In the genomic region with DNA sequence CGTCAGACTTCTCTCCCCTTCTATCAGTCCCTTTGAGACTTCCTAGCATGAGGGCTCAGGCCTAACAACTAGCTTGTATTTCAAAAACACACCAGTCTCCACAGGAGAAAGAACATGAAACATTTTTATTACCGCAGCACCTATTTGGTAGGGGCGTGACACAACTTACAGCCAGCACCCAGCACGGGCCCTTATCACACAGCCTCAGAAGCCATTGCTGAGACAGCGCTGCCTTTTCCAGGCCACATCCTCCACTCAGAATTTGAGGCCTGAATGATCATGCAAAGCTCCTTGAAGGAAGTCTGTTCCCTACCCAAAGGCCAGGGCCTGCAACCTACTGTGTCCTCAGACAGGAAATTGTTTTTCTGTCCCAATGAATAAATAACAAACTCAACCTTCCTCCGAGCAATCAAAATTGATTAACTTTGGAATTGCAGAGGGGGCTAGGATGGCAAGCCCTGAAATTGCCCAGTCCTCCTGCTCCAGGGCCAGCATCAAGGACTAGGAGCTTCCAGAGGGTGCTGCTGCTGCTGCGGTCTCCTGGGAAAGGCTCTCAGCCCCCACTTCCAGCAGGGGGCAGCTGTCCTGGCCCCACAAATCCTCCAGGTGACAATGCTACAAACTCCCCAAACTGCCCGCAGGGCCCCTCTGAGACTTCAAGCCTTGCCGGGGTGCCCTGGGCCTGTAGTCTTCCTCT, we compare ENCODE assay signal across 13 cellular contexts.
DNase-seq lines count a peak whose midpoint lies in the region; ATAC-seq and TF ChIP-seq lines count a peak whose summit lies in the region.
"Had no signal": no experiment of that assay in that cellular context is flagged by ENCODE, and none has a peak within 500 bp of the region (broad histone marks: within the 10 kb centered on the region; RNA-seq: fewer than 3 reads in every experiment).

No MANE protein-coding gene starts in this region.

- no peaks in the 10 kb centered on the region for H3K79me2 ChIP-seq in mammary epithelial cell (ENCODE audit: insufficient read depth, low read length)
- no peaks in the 10 kb centered on the region for H3K79me2 ChIP-seq in OCI-LY1 (ENCODE audit: insufficient read depth, low read length)

- DNase-seq in mammary epithelial cell (no peak), breast epithelium (ENCODE audit: low spot score in 2 of 2) (no peak), foreskin keratinocyte (no peak), testis (no peak), NCI-H128 (lab: John Stamatoyannopoulos, UW; ENCODE audit: unreplicated experiment) (no peak), left ventricle myocardium superior (no peak)
- DNase-seq: activated CD4-positive, alpha-beta T cell treated with anti-CD3 and anti-CD28 coated beads, Interleukin-2, amount 10 ng/mL, durations not matched to agents 7 days and 5 days; activated naive CD8-positive, alpha-beta T cell treated with anti-CD3 and anti-CD28 coated beads, Interleukin-2, amount 10 ng/mL, durations not matched to agents 7 days and 5 days; NCI-H187 had no signal

- BruUV-seq in mammary epithelial cell (replicated peaks; lab: Mats Ljungman, UMichigan), result no TSS peak

- H3K9ac ChIP-seq in mammary epithelial cell (ENCODE audit: insufficient read depth, low read length) (no peak overlapping the region), OCI-LY1 (ENCODE audit: low read length) (no peak overlapping the region)

- H3K4me1 ChIP-seq in mammary epithelial cell (ENCODE audit: insufficient read depth, low read length) (no peaks in the 10 kb centered on the region), breast epithelium (no peaks in the 10 kb centered on the region), OCI-LY1 (ENCODE audit: insufficient read depth, low read length, severe bottlenecking) (no peaks in the 10 kb centered on the region), foreskin keratinocyte (peaks cover 9% of the 10 kb centered on the region), testis (no peaks in the 10 kb centered on the region)
- H3K4me1 ChIP-seq: HAP-1, prostate gland had no signal

- H3K4me2 ChIP-seq in mammary epithelial cell (ENCODE audit: insufficient read depth, low read depth, low read length) (no peak overlapping the region), OCI-LY1 (ENCODE audit: low read length) (no peak overlapping the region)

- H3K9me2 ChIP-seq in OCI-LY1 (ENCODE audit: low read depth, low read length), result no peaks in the 10 kb centered on the region; the same call in 1 of the 2 replicates

- H3F3A ChIP-seq in OCI-LY1 (ENCODE audit: insufficient read depth, low read length), result no peaks in the 10 kb centered on the region

- H4K20me1 ChIP-seq in mammary epithelial cell (ENCODE audit: insufficient read depth, low read length), result no peaks in the 10 kb centered on the region
- H4K20me1 ChIP-seq in OCI-LY1 (ENCODE audit: insufficient read depth, low read length), result no peaks in the 10 kb centered on the region

- ATAC-seq in foreskin keratinocyte (no peak), left ventricle myocardium superior (no peak), GM19395 (IDR thresholded peaks at IDR 0.05; ENCODE audit: unreplicated experiment) (no peak)

- H3K4me3 ChIP-seq in mammary epithelial cell (replicated peaks in 1 of 3; ENCODE audit: insufficient read depth in 1 of 3, low read depth in 2 of 3, low read length in 3 of 3) (no peak overlapping the region), breast epithelium (no peak overlapping the region), OCI-LY1 (ENCODE audit: low read depth, low read length, poor library complexity, severe bottlenecking) (no peak overlapping the region), testis (no peak overlapping the region)
- H3K4me3 ChIP-seq: HAP-1, prostate gland had no signal

- 100% methylated on average over 7 of the region's 9 CpGs for WGBS in mammary epithelial cell (ENCODE audit: low coverage, missing lambda C conversion rate)
- WGBS in testis, 2 donors, result 88 to 92% methylated on average over 8 to 9 of the region's 9 CpGs

- in situ Hi-C loops in mammary epithelial cell (cut with MboI; ENCODE audit: low sequenced_read_pairs in 2 of 2), result no loop called here

- intact Hi-C loops in mammary epithelial cell (cut with micrococcal nuclease), result no loop called here
- intact Hi-C loops in breast epithelium (cut with DNase I; ENCODE audit: low total_unique reads), result no loop called here
- intact Hi-C loops in testis (cut with DNase I; ENCODE audit: low total_unique reads), result no loop called here
- intact Hi-C loops in left ventricle myocardium superior (cut with micrococcal nuclease), result no loop called here

- H2AFZ ChIP-seq in mammary epithelial cell (ENCODE audit: low read depth, low read length) (no peak overlapping the region), OCI-LY1 (ENCODE audit: low read length) (no peak overlapping the region)

- H3K36me3 ChIP-seq in mammary epithelial cell (ENCODE audit: insufficient read depth, low read length), result no peaks in the 10 kb centered on the region
- no peaks in the 10 kb centered on the region for H3K36me3 ChIP-seq in breast epithelium
- no peaks in the 10 kb centered on the region for H3K36me3 ChIP-seq in OCI-LY1 (ENCODE audit: insufficient read depth, low read length)
- no peaks in the 10 kb centered on the region for H3K36me3 ChIP-seq in testis (ENCODE audit: low read depth, missing control alignments)
- H3K36me3 ChIP-seq: HAP-1, prostate gland had no signal

- CTCF ChIA-PET in mammary epithelial cell (lab: Charles Lee; ENCODE audit: low non-redundant PET), result no interaction called here

- H3K27ac ChIP-seq in mammary epithelial cell (ENCODE audit: insufficient read depth, low read depth, low read length) (no peak overlapping the region), breast epithelium (no peak overlapping the region), OCI-LY1 (ENCODE audit: low read depth, low read length, poor library complexity, severe bottlenecking) (no peak overlapping the region), foreskin keratinocyte (no peak overlapping the region), testis (no peak overlapping the region)
- H3K27ac ChIP-seq: prostate gland had no signal

- peaks cover 4% of the 10 kb centered on the region for H3K9me3 ChIP-seq in mammary epithelial cell (replicated peaks; ENCODE audit: insufficient read depth, low read length)
- peaks cover 0 to 8% of the 10 kb centered on the region in 2 donors for H3K9me3 ChIP-seq in breast epithelium
- H3K9me3 ChIP-seq in OCI-LY1 (ENCODE audit: low read length), result peaks cover 8% of the 10 kb centered on the region; the same call in 1 of the 2 replicates
- H3K9me3 ChIP-seq in testis, result no peaks in the 10 kb centered on the region
- H3K9me3 ChIP-seq: prostate gland had no signal

- dilution Hi-C loops in mammary epithelial cell (cut with HindIII; ENCODE audit: low sequenced_read_pairs), result no loop called here

- TF ChIP-seq POLR2A in breast epithelium (IDR thresholded peaks at IDR 0.05) (no peak), testis (IDR thresholded peaks at IDR 0.05) (no peak)

- TF ChIP-seq CTCF in mammary epithelial cell (conservative IDR thresholded peaks at IDR 0.05 in 1 of 2, IDR thresholded peaks at IDR 0.05 in 1 of 2; ENCODE audit: extremely low read depth in 1 of 2, insufficient read depth in 1 of 2, low read depth in 1 of 2, low read length in 2 of 2), result peak; percentile 8 to 25
- TF ChIP-seq CTCF in breast epithelium (IDR thresholded peaks at IDR 0.05), result no peak
- TF ChIP-seq CTCF in OCI-LY1 (IDR thresholded peaks at IDR 0.05; ENCODE audit: low read length), result peak; percentile 30; the same call in 1 of the 2 replicates
- TF ChIP-seq CTCF in foreskin keratinocyte (conservative IDR thresholded peaks at IDR 0.05), result peak; percentile 32
- TF ChIP-seq CTCF in testis (IDR thresholded peaks at IDR 0.05), result peak in 2 of 3 experiments; percentile 17 to 24

- no peaks in the 10 kb centered on the region for H3K27me3 ChIP-seq in mammary epithelial cell (ENCODE audit: insufficient read depth, low read length)
- no peaks in the 10 kb centered on the region for H3K27me3 ChIP-seq in breast epithelium
- no peaks in the 10 kb centered on the region; the same call in 1 of the 2 replicates for H3K27me3 ChIP-seq in OCI-LY1 (ENCODE audit: insufficient read depth, low read length)
- H3K27me3 ChIP-seq in foreskin keratinocyte, result no peaks in the 10 kb centered on the region
- no peaks in the 10 kb centered on the region for H3K27me3 ChIP-seq in testis

Comparison
In these comparisons a context has a peak if more than half of its experiments do, and no peak if none do; other contexts are left out.
1. CTCF ChIP-seq: peak in mammary epithelial cell (2 of 2), OCI-LY1 (single experiment), foreskin keratinocyte (single experiment) and testis (2 of 3); none in breast epithelium (0 of 3).